16 cellular contexts compared by ENCODE assay signal in the genomic region with DNA sequence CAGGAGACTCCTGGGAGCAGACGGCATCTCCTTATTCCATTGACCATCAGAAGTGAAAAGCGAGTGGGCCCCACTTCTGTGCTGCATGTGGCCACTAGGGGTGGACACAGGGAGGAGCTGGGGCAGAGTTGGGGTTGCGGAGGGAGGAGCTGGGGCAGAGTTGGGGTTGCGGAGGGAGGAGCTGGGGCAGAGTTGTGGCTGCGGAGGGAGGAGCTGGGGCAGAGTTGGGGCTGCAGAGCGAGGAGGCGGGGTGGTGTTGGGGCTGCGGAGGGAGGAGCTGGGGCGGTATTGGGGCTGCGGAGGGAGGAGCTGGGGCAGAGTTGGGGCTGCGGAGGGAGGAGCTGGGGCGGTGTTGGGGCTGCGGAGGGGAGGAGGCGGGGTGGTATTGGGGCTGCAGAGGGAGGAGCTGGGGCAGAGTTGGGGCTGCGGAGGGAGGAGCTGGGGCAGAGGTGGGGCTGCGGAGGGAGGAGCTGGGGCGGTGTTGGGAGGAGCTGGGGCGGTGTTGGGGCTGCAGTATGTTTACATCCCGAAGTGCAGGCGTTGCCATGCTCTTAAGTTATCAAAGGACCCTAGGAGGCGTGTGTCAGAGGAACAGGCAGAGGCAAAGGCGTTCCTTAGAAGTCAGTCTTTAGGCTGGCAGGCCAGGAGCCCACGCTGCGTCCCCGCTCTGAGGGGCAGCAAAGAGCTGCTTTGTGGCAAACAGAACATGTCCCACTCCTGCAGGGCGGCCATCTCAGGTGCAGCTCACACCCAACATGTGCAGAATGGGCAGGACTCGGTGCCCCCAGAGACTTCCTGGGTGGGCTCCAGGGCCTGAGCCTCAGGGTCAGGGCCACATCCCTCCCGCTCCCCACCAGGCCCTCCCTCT.
A peak's percentile ranks its signal among the peaks of the same experiment; 100 is the strongest.
DNase-seq lines count a peak whose midpoint lies in the region; ATAC-seq and TF ChIP-seq lines count a peak whose summit lies in the region.
"Had no signal": no experiment of that assay in that cellular context is flagged by ENCODE, and none has a peak within 500 bp of the region (broad histone marks: within the 10 kb centered on the region; RNA-seq: fewer than 3 reads in every experiment).

No MANE protein-coding gene starts in this region.

- no peak overlapping the region for H2BK15ac ChIP-seq in mesendoderm (replicated peaks; ENCODE audit: low read depth)

- H2BK5ac ChIP-seq in mesendoderm (ENCODE audit: low read length): no peak overlapping the region

- no peak overlapping the region; the same call in 2 of the 3 replicates for H3K4me3 Mint-ChIP-seq in GM23338

- peaks cover 51% of the 10 kb centered on the region for H3K27me3 Mint-ChIP-seq in GM23338 (ENCODE audit: insufficient read depth, low read depth, poor library complexity)

- POLR2A ChIA-PET in AG04450 (lab: Yijun Ruan, JAX): interaction anchor here (0.5 to 0.9 kb wide), 2 partner anchors 215 to 266 kb away, joined by 3 read pairs; no protein-coding TSS in a partner anchor

- no peak overlapping the region for H3K9ac ChIP-seq in mesendoderm (ENCODE audit: low read length)
- H3K9ac ChIP-seq: parathyroid adenoma had no signal

- peak overlapping the region; percentile 81 for H3K4me2 ChIP-seq in GM23338
- no peak overlapping the region for H3K4me2 ChIP-seq in mesendoderm (ENCODE audit: low read length)

- peak overlapping the region; percentile 93 for H3K27ac Mint-ChIP-seq in GM23338

- TF ChIP-seq POLR2A in body of pancreas (IDR thresholded peaks at IDR 0.05): no peak

- H3K27me3 ChIP-seq in AG04450 (ENCODE audit: control insufficient read depth, insufficient read depth, low read length) (no peaks in the 10 kb centered on the region), GM23338 (ENCODE audit: insufficient read depth) (no peaks in the 10 kb centered on the region), dorsolateral prefrontal cortex (no peaks in the 10 kb centered on the region), mesendoderm (ENCODE audit: insufficient read depth, low read length, poor library complexity) (no peaks in the 10 kb centered on the region), body of pancreas (no peaks in the 10 kb centered on the region)
- H3K27me3 ChIP-seq: SJSA1 had no signal

- peaks cover 44% of the 10 kb centered on the region for H4K20me1 ChIP-seq in GM23338 (replicated peaks; ENCODE audit: insufficient read depth)

- no peak overlapping the region for H2AFZ ChIP-seq in GM23338
- H2AFZ ChIP-seq: parathyroid adenoma had no signal

- peaks cover 86% of the 10 kb centered on the region for H3K4me1 Mint-ChIP-seq in GM23338

- WGBS in mesendoderm (ENCODE audit: extremely low coverage, insufficient coverage, low lambda C conversion rate): no CpG with 5 or more reads among the region's 28 CpGs
- WGBS in body of pancreas, 2 donors: 83 to 92% methylated on average over 23 to 24 of the region's 28 CpGs

- no peak overlapping the region for H3K23ac ChIP-seq in mesendoderm (ENCODE audit: low read length)

- H3K4me1 ChIP-seq in GM23338 (ENCODE audit: insufficient read depth) (peaks cover 62% of the 10 kb centered on the region), mesendoderm (ENCODE audit: control insufficient read depth, low read depth, low read length) (peaks cover 28% of the 10 kb centered on the region), body of pancreas (peaks cover 6% of the 10 kb centered on the region)
- H3K4me1 ChIP-seq: parathyroid adenoma, SJSA1 had no signal

- peak; percentile 20 for ATAC-seq in GM23338
- ATAC-seq in left colon: no peak
- no peak for ATAC-seq in body of pancreas
- ATAC-seq: mucosa of descending colon had no signal

- no peak overlapping the region for H3K4me3 ChIP-seq in AG04450 (ENCODE audit: low read depth, low read length)
- peak overlapping the region; percentile 13; the same call in 1 of the 2 replicates for H3K4me3 ChIP-seq in GM23338
- no peak overlapping the region for H3K4me3 ChIP-seq in dorsolateral prefrontal cortex
- H3K4me3 ChIP-seq in mesendoderm (ENCODE audit: low read length): no peak overlapping the region
- no peak overlapping the region for H3K4me3 ChIP-seq in body of pancreas
- H3K4me3 ChIP-seq: coronary artery, mucosa of descending colon, SJSA1 had no signal

- H3K9me3 Mint-ChIP-seq in GM23338: no peaks in the 10 kb centered on the region; the same call in none of the 3 replicates

- no peak overlapping the region for H2BK120ac ChIP-seq in mesendoderm (ENCODE audit: low read depth, low read length)

- no peak overlapping the region for H2AK5ac ChIP-seq in mesendoderm (ENCODE audit: low read length)

- peaks cover 42% of the 10 kb centered on the region for H3F3A ChIP-seq in GM23338 (replicated peaks; ENCODE audit: low read depth)

- H4K8ac ChIP-seq in mesendoderm (ENCODE audit: low read depth, low read length): no peak overlapping the region

- H3K79me1 ChIP-seq in mesendoderm (ENCODE audit: low read length): peaks cover 48% of the 10 kb centered on the region

- H3K9me2 ChIP-seq in GM23338 (ENCODE audit: insufficient read depth): no peaks in the 10 kb centered on the region

- no peak overlapping the region for H3K4ac ChIP-seq in mesendoderm (ENCODE audit: low read depth, low read length)

- H3K9me3 ChIP-seq in AG04450 (ENCODE audit: control insufficient read depth, insufficient read depth, low read length) (no peaks in the 10 kb centered on the region), body of pancreas (no peaks in the 10 kb centered on the region)
- H3K9me3 ChIP-seq: mucosa of descending colon, SJSA1 had no signal

- H3K36me3 ChIP-seq in GM23338 (ENCODE audit: insufficient read depth) (0 out of 2 replicates have a peak, but pooled peaks cover 6% of the 10 kb centered on the region), mesendoderm (ENCODE audit: control insufficient read depth, insufficient read depth, low read length) (peaks cover 4% of the 10 kb centered on the region), body of pancreas (replicated peaks in 1 of 2; ENCODE audit: insufficient read depth in 1 of 2, low read depth in 2 of 2) (peaks cover 0 to 4% of the 10 kb centered on the region in 2 donors)

- intact Hi-C loops in dorsolateral prefrontal cortex (cut with DNase I) (no loop called here), left colon (cut with DNase I, micrococcal nuclease) (no loop called here), body of pancreas (cut with DNase I) (no loop called here)

- DNase-seq in AG04450 (ENCODE audit: low read depth, low spot score) (no peak), GM23338 (ENCODE audit: low spot score) (peak; percentile 95), dorsolateral prefrontal cortex (no peak), mesendoderm (peak; percentile 84), left colon (no peak), body of pancreas (no peak), NCI-H69 (lab: John Stamatoyannopoulos, UW) (no peak)
- no peak for DNase-seq in effector CD8-positive, alpha-beta T cell (lab: John Stamatoyannopoulos, UW)
- DNase-seq: GOT3; NCI-H2029; stimulated activated CD4-positive, alpha-beta T cell treated with anti-CD3 and anti-CD28 coated beads, Interleukin-1b, Interleukin-23, amount 100 ng/mL, for 48 hours had no signal

- TF ChIP-seq CTCF in AG04450 (IDR thresholded peaks at IDR 0.05; ENCODE audit: low read depth, low read length) (peak; percentile 17; the same call in 1 of the 2 replicates), GM23338 (conservative IDR thresholded peaks at IDR 0.05; ENCODE audit: low read depth in 2 of 2) (peak; percentile 33 to 42), dorsolateral prefrontal cortex (IDR thresholded peaks at IDR 0.05 in 54 of 56, conservative IDR thresholded peaks at IDR 0.05 in 2 of 56; ENCODE audit: low read depth in 1 of 56, partially characterized antibody in 56 of 56) (peak in 2 of 56 donors; percentile 4 to 15), body of pancreas (IDR thresholded peaks at IDR 0.05) (no peak)

- peaks cover 74% of the 10 kb centered on the region for H3K79me2 ChIP-seq in GM23338 (replicated peaks; ENCODE audit: insufficient read depth)
- H3K79me2 ChIP-seq in mesendoderm (ENCODE audit: control insufficient read depth, insufficient read depth, low read length): peaks cover 48% of the 10 kb centered on the region

- H3K27ac ChIP-seq in AG04450 (ENCODE audit: low read depth, low read length) (peak overlapping the region; percentile 11), GM23338 (ENCODE audit: low read depth) (peak overlapping the region; percentile 100), dorsolateral prefrontal cortex (peak overlapping the region in 31 of 59 donors; percentile 2 to 72 (median 43)), mesendoderm (ENCODE audit: low read depth, low read length) (no peak overlapping the region), body of pancreas (no peak overlapping the region)
- H3K27ac ChIP-seq: C4-2B, parathyroid adenoma, SJSA1 had no signal

- no peak overlapping the region for H3K18ac ChIP-seq in mesendoderm (ENCODE audit: low read length)

- H3K56ac ChIP-seq in mesendoderm (ENCODE audit: low read length): no peak overlapping the region

- peaks cover 25% of the 10 kb centered on the region for H3K36me3 Mint-ChIP-seq in GM23338 (ENCODE audit: low read depth)

- no peak overlapping the region for H4K5ac ChIP-seq in mesendoderm (ENCODE audit: low read length)

- CTCF ChIA-PET in AG04450 (lab: Charles Lee): interaction anchor here (0.9 to 1.1 kb wide), 2 partner anchors 10 to 215 kb away, joined by 4 read pairs; a partner anchor contains a TSS

TF ChIP-seq in GM23338, 12 proteins besides CTCF, POLR2A, EP300 and RAD21 (continues in another document):
- TF ChIP-seq JUNB (IDR thresholded peaks at IDR 0.05; ENCODE audit: unreplicated experiment): no peak
- TF ChIP-seq, protein P1, sequence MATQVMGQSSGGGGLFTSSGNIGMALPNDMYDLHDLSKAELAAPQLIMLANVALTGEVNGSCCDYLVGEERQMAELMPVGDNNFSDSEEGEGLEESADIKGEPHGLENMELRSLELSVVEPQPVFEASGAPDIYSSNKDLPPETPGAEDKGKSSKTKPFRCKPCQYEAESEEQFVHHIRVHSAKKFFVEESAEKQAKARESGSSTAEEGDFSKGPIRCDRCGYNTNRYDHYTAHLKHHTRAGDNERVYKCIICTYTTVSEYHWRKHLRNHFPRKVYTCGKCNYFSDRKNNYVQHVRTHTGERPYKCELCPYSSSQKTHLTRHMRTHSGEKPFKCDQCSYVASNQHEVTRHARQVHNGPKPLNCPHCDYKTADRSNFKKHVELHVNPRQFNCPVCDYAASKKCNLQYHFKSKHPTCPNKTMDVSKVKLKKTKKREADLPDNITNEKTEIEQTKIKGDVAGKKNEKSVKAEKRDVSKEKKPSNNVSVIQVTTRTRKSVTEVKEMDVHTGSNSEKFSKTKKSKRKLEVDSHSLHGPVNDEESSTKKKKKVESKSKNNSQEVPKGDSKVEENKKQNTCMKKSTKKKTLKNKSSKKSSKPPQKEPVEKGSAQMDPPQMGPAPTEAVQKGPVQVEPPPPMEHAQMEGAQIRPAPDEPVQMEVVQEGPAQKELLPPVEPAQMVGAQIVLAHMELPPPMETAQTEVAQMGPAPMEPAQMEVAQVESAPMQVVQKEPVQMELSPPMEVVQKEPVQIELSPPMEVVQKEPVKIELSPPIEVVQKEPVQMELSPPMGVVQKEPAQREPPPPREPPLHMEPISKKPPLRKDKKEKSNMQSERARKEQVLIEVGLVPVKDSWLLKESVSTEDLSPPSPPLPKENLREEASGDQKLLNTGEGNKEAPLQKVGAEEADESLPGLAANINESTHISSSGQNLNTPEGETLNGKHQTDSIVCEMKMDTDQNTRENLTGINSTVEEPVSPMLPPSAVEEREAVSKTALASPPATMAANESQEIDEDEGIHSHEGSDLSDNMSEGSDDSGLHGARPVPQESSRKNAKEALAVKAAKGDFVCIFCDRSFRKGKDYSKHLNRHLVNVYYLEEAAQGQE (IDR thresholded peaks at IDR 0.05; ENCODE audit: unreplicated experiment): no peak

Comparison
In these comparisons a context has a peak if more than half of its experiments do, and no peak if none do; other contexts are left out.
1. DNase-seq: peak in GM23338 (single experiment) and mesendoderm (single experiment); none in AG04450 (single experiment), dorsolateral prefrontal cortex (0 of 10), left colon (0 of 2), body of pancreas (0 of 4), effector CD8-positive, alpha-beta T cell (single experiment) and NCI-H69 (single experiment).
2. H3K27ac ChIP-seq: peak in AG04450 (single experiment), GM23338 (single experiment) and dorsolateral prefrontal cortex (31 of 59); none in mesendoderm (single experiment) and body of pancreas (0 of 4).
3. CTCF ChIP-seq: peak in AG04450 (single experiment) and GM23338 (2 of 2); none in body of pancreas (0 of 7).